Comparison of ENCODE assay signal across 8 cellular contexts in the genomic region with DNA sequence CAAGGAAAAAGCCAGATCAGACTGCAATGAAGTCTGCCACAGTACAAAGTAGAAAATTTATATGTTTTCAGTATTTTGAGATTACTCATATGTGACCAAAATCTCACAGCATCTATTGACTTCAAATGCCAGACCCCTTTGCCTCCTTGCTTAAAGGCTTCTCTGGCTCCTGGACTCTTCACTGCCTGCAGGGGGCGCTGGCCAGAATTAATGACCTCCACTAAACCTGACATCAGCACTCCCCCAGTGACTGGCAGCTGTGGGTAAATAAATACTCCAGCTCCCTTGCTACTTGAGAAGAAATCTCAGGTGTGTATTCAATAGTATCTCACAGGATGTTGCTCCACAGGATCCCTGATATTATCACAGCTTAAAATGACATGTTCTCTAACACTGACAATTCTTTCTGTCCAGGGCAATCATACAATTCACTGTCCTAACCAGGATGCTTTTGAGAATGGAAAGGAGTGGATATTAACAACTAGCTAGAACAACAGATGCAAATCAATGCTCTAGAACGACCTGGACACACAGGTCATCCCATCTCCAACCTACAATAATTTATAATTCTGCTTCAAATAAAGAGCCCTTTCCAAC. TPM values are rescaled to one million over a fixed set of nuclear protein-coding genes. Genes with fewer than 3 reads are reported as not detected.
DNase-seq lines count a peak whose midpoint lies in the region; ATAC-seq, FAIRE-seq and TF ChIP-seq lines count a peak whose summit lies in the region.

No MANE protein-coding gene starts in this region.

- no peak for FAIRE-seq in RCC 7860 (lab: Jason Lieb, UNC)

- ATAC-seq in GM18867 (IDR thresholded peaks at IDR 0.05; ENCODE audit: unreplicated experiment), result no peak

- POLR2A ChIA-PET in Caco-2 (lab: Charles Lee), result interaction anchor here (0.6 kb wide), 1 partner anchor 40 kb away, joined by 3 read pairs; no protein-coding TSS in a partner anchor

- H3K4me1 ChIP-seq in Caco-2, result no peaks in the 10 kb centered on the region

- BruUV-seq in Caco-2 (replicated peaks; lab: Mats Ljungman, UMichigan), result no TSS peak

- no peaks in the 10 kb centered on the region for H3K9me3 ChIP-seq in Caco-2

- no peaks in the 10 kb centered on the region for H3K9me3 Mint-ChIP-seq in Caco-2 (ENCODE audit: unreplicated experiment)

- H3K4me3 Mint-ChIP-seq in Caco-2 (ENCODE audit: unreplicated experiment), result no peak overlapping the region

- H3K27me3 Mint-ChIP-seq in Caco-2 (ENCODE audit: insufficient read depth, unreplicated experiment), result no peaks in the 10 kb centered on the region

- DNase-seq in Caco-2 (peak; percentile 74 to 78), KBM-7 (peak; percentile 78), RCC 7860 (ENCODE audit: low spot score) (peak; percentile 35), germinal center (ENCODE audit: low spot score) (peak; percentile 73), posterior cingulate gyrus (no peak)
- DNase-seq in activated T-helper 1 cell treated with anti-CD3 and anti-CD28 coated beads, Interleukin-2, amount 50 U/mL, for 16 hours (ENCODE audit: low read depth in 1 of 2, low spot score in 1 of 2), result peak; percentile 22 to 42
- peak; percentile 62 to 64 (median 62) for DNase-seq in stimulated activated CD4-positive, alpha-beta T cell treated with anti-CD3 and anti-CD28 coated beads, Interleukin-12 subunit alpha, Interleukin-12 subunit beta, amount 100 ng/mL, for 48 hours (ENCODE audit: low read depth in 2 of 3, low spot score in 1 of 3)

- H3K36me3 ChIP-seq in Caco-2 (ENCODE audit: control insufficient read depth, insufficient read depth, low read length), result peaks cover 5% of the 10 kb centered on the region

- CTCF ChIA-PET in Caco-2 (lab: Charles Lee), result interaction anchor here (0.9 to 1.4 kb wide), 7 partner anchors 13 to 242 kb away, joined by 3 to 5 read pairs (median 3); a partner anchor contains a TSS

- peak; percentile 78 to 86 for TF ChIP-seq CTCF in Caco-2 (IDR thresholded peaks at IDR 0.05; ENCODE audit: insufficient read depth in 1 of 2, low read depth in 1 of 2, low read length in 1 of 2, severe bottlenecking in 1 of 2, unreplicated experiment in 1 of 2)

- no peak overlapping the region for H3K4me3 ChIP-seq in Caco-2 (ENCODE audit: low read depth, low read length)

- no peak overlapping the region for H3K27ac Mint-ChIP-seq in Caco-2 (ENCODE audit: unreplicated experiment)

- in situ Hi-C loops in KBM-7 (cut with MboI; ENCODE audit: low pct_unique_long_range_greater_than_20kb, low sequenced_read_pairs), result no loop called here

- intact Hi-C loops in Caco-2 (cut with micrococcal nuclease; ENCODE audit: unreplicated experiment), result loop anchor here (5.0 to 10.0 kb wide), 2 partner anchors 38 to 245 kb away; a partner anchor contains a TSS
- intact Hi-C loops in posterior cingulate gyrus (cut with DNase I), result loop anchor here (10.0 kb wide), 1 partner anchor 95 kb away; no protein-coding TSS in a partner anchor

- peaks cover 6% of the 10 kb centered on the region for H3K4me1 Mint-ChIP-seq in Caco-2 (ENCODE audit: low read depth, unreplicated experiment)

- no peaks in the 10 kb centered on the region for H3K27me3 ChIP-seq in Caco-2 (replicated peaks; ENCODE audit: control insufficient read depth, insufficient read depth, low read length)

- peaks cover 77% of the 10 kb centered on the region for H3K36me3 Mint-ChIP-seq in Caco-2 (ENCODE audit: insufficient read depth, unreplicated experiment)

RNA-seq across cellular contexts. Expression of a gene that starts 4.0 kb away (rescaled TPM):
- 82.0 and 82.7 TPM in 2 replicates for total RNA-seq in Caco-2 (2022)

RNA-seq across cellular contexts. Expression of a gene that starts 13.2 kb away (rescaled TPM):
- total RNA-seq in Caco-2 (2022), result 195 and 197 TPM in 2 replicates

RNA-seq across cellular contexts. Expression of a gene that starts 21.4 kb away (rescaled TPM):
- 1.7 and 2.2 TPM in 2 replicates for total RNA-seq in Caco-2 (2022)

RNA-seq across cellular contexts. Expression of a gene that starts 21.5 kb away (rescaled TPM):
- 63.5 and 63.6 TPM in 2 replicates for total RNA-seq in Caco-2 (2022)

RNA-seq across cellular contexts. Expression of a gene that starts 24.3 kb away (rescaled TPM):
- total RNA-seq in Caco-2 (2022), result 3.7 and 4.2 TPM in 2 replicates

Comparison
In these comparisons a context has a peak if more than half of its experiments do, and no peak if none do; other contexts are left out.
1. DNase-seq: peak in Caco-2 (2 of 2), KBM-7 (single experiment), RCC 7860 (single experiment), activated T-helper 1 cell treated with anti-CD3 and anti-CD28 coated beads, Interleukin-2, amount 50 U/mL, for 16 hours (2 of 2), germinal center (single experiment) and stimulated activated CD4-positive, alpha-beta T cell treated with anti-CD3 and anti-CD28 coated beads, Interleukin-12 subunit alpha, Interleukin-12 subunit beta, amount 100 ng/mL, for 48 hours (3 of 3); none in posterior cingulate gyrus (0 of 10).